Comparison of ENCODE assay signal across 8 cellular contexts in genomic region chr21:26843912-26844257, GRCh38. TPM values are rescaled to one million over a fixed set of nuclear protein-coding genes. Genes with fewer than 3 reads are reported as not detected.
DNase-seq lines count a peak whose midpoint lies in the region; ATAC-seq and TF ChIP-seq lines count a peak whose summit lies in the region.

No MANE protein-coding gene starts in this region.

- no peak overlapping the region for H3K27ac Mint-ChIP-seq in glutamatergic neuron (ENCODE audit: unreplicated experiment)

- H3K4me1 Mint-ChIP-seq in glutamatergic neuron (ENCODE audit: low read depth, unreplicated experiment) = peaks cover 2% of the 10 kb centered on the region

- TF ChIP-seq CTCF in WI38 (IDR thresholded peaks at IDR 0.05; ENCODE audit: low read depth, low read length) = peak; percentile 13; the same call in 1 of the 2 replicates
- TF ChIP-seq CTCF in glutamatergic neuron (IDR thresholded peaks at IDR 0.05; ENCODE audit: partially characterized antibody, unreplicated experiment) = no peak

- H3K36me3 Mint-ChIP-seq in glutamatergic neuron (ENCODE audit: unreplicated experiment) = no peaks in the 10 kb centered on the region

- H3K4me3 Mint-ChIP-seq in glutamatergic neuron (ENCODE audit: unreplicated experiment) = peak overlapping the region; percentile 92

- DNase-seq in SKM-1 treated with dmso at 0.1 percent for 144 hours (lab: John Stamatoyannopoulos, UW; ENCODE audit: unreplicated experiment) = peak; percentile 5
- no peak for DNase-seq in SKM-1 (lab: John Stamatoyannopoulos, UW; ENCODE audit: unreplicated experiment)
- no peak for DNase-seq in glutamatergic neuron
- peak; percentile 68 for DNase-seq in renal cortical epithelial cell (ENCODE audit: low read depth)
- DNase-seq in activated gamma-delta T cell treated with Interleukin-2 at 50 U/mL for 16 hours = no peak

- peaks cover 6% of the 10 kb centered on the region for H3K9me3 Mint-ChIP-seq in glutamatergic neuron (ENCODE audit: unreplicated experiment)

- ATAC-seq in GM19455 (IDR thresholded peaks at IDR 0.05; ENCODE audit: unreplicated experiment) (no peak), HG02884 (IDR thresholded peaks at IDR 0.05; ENCODE audit: unreplicated experiment) (no peak)

- peaks cover 19% of the 10 kb centered on the region for H3K27me3 Mint-ChIP-seq in glutamatergic neuron (ENCODE audit: unreplicated experiment)

- peak overlapping the region; percentile 97 for H3K4me3 ChIP-seq in WI38 (ENCODE audit: low read depth, low read length)

RNA-seq across cellular contexts. Expression of gene ADAMTS1, which starts 1.3 kb away (rescaled TPM):
- total RNA-seq in glutamatergic neuron (ENCODE audit: unreplicated experiment) = 1.1 TPM
- total RNA-seq in renal cortical epithelial cell = 130 and 216 TPM in 2 replicates

Comparison
In these comparisons a context has a peak if more than half of its experiments do, and no peak if none do; other contexts are left out.
1. DNase-seq: peak in SKM-1 treated with dmso at 0.1 percent for 144 hours (single experiment) and renal cortical epithelial cell (single experiment); none in SKM-1 (single experiment), glutamatergic neuron (single experiment) and activated gamma-delta T cell treated with Interleukin-2 at 50 U/mL for 16 hours (single experiment).
2. RNA of gene ADAMTS1, which starts 1.3 kb away (total RNA-seq): 130 to 216 TPM in renal cortical epithelial cell; 1.1 TPM in glutamatergic neuron (single experiment); every median in the first group is over 10 times any median in the second.